27 cellular contexts compared by ENCODE assay signal in the genomic region with DNA sequence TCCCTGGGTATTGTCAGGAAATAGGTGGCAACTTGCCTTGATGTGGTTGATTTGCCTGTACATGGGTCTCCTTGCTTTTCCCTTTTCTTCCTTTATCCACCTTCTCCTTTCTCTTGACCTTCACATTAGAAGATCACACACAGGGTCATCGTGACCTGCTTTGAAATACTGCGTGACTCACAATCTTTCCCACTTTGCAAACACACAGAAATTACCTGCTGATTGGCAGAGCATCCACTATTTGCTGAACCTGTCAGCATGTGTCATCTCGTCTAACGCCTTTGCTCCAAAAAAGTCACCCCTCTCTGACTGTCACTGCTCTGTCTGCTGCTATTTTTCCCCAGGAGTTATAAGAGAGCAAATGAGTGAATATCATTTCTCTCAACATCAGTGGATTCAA.
"Had no signal": no experiment of that assay in that cellular context is flagged by ENCODE, and none has a peak within 500 bp of the region (broad histone marks: within the 10 kb centered on the region; RNA-seq: fewer than 3 reads in every experiment).

No MANE protein-coding gene starts in this region.

- H3K9me3 ChIP-seq: gastroesophageal sphincter, psoas muscle, right atrium auricular region, spleen, suprapubic skin, tibial artery had no signal

- H3K27me3 ChIP-seq: neural progenitor cell, right atrium auricular region, suprapubic skin had no signal

- H3K4me2 ChIP-seq: hepatocyte, neural progenitor cell had no signal

- DNase-seq: activated CD4-positive, alpha-beta T cell treated with anti-CD3 and anti-CD28 coated beads for 48 hours; activated CD4-positive, alpha-beta T cell treated with anti-CD3 and anti-CD28 coated beads, Interleukin-2, amount 50 U/mL, for 48 hours; activated CD8-positive, alpha-beta memory T cell treated with anti-CD3 and anti-CD28 coated beads, Interleukin-2, amount 50 U/mL, for 4 hours; activated gamma-delta T cell treated with Interleukin-2 at 50 U/mL for 16 hours; activated naive CD4-positive, alpha-beta T cell treated with anti-CD3 and anti-CD28 coated beads, Interleukin-2, amount 50 U/mL, for 16 hours; activated T-cell treated with anti-CD3 and anti-CD28 coated beads, Interleukin-2, amount 50 U/mL, for 1 hour; amniotic stem cell; cortex of kidney; effector memory CD8-positive, alpha-beta T cell; erythroblast; kidney; left colon; naive thymus-derived CD8-positive, alpha-beta T cell; occipital lobe; psoas muscle; spleen; stimulated activated naive CD4-positive, alpha-beta T cell; T-helper 17 cell; T1000; tibial artery; WERI-Rb-1 had no signal

- H3K36me3 ChIP-seq: gastroesophageal sphincter, neural progenitor cell, right atrium auricular region, spleen, suprapubic skin, tibial artery, WERI-Rb-1 had no signal

- H3K9ac ChIP-seq: neural progenitor cell, parathyroid adenoma had no signal

- H3K27ac ChIP-seq: gastroesophageal sphincter, hepatocyte, neural progenitor cell, parathyroid adenoma, psoas muscle, right atrium auricular region, spleen, suprapubic skin, tibial artery, WERI-Rb-1 had no signal

- H3K79me2 ChIP-seq: hepatocyte, parathyroid adenoma had no signal

- H3K4me3 ChIP-seq: gastroesophageal sphincter, hepatocyte, neural progenitor cell, psoas muscle, right atrium auricular region, spleen, suprapubic skin, tibial artery had no signal

- H2AFZ ChIP-seq: hepatocyte, neural progenitor cell, parathyroid adenoma had no signal

- H3K4me1 ChIP-seq: gastroesophageal sphincter, psoas muscle, right atrium auricular region, spleen, suprapubic skin, tibial artery had no signal
